In genomic region chr12:122862872-122863701, GRCh38 we compare ENCODE assay signal across 8 cellular contexts. TPM values are rescaled to one million over a fixed set of nuclear protein-coding genes. Genes with fewer than 3 reads are reported as not detected.
DNase-seq lines count a peak whose midpoint lies in the region; ATAC-seq and TF ChIP-seq lines count a peak whose summit lies in the region.
"Had no signal": no experiment of that assay in that cellular context is flagged by ENCODE, and none has a peak within 500 bp of the region (broad histone marks: within the 10 kb centered on the region; RNA-seq: fewer than 3 reads in every experiment).

No MANE protein-coding gene starts in this region.

- CTCF ChIA-PET in Panc1 (lab: Charles Lee), result interaction anchor here (0.6 kb wide), 1 partner anchor 97 kb away, joined by 3 read pairs; no protein-coding TSS in a partner anchor

- ATAC-seq in Panc1 (peak; percentile 8), HG03025 (IDR thresholded peaks at IDR 0.05; ENCODE audit: low FRiP score, unreplicated experiment) (no peak)

- no peak for TF ChIP-seq POLR2A in spleen (IDR thresholded peaks at IDR 0.05)

- H3K9me3 ChIP-seq in Panc1 (ENCODE audit: control insufficient read depth, insufficient read depth, low read depth, low read length) (no peaks in the 10 kb centered on the region), left ventricle myocardium inferior (replicated peaks) (no peaks in the 10 kb centered on the region), spleen (no peaks in the 10 kb centered on the region)

- POLR2A ChIA-PET in Panc1 (lab: Charles Lee), result interaction anchor here (0.6 kb wide), 1 partner anchor 82 kb away, joined by 3 read pairs; no protein-coding TSS in a partner anchor

- BruUV-seq in Panc1 (replicated peaks; lab: Mats Ljungman, UMichigan), result no TSS peak

- intact Hi-C loops in Panc1 (cut with micrococcal nuclease; ENCODE audit: unreplicated experiment) (no loop called here), left ventricle myocardium inferior (cut with micrococcal nuclease) (loop anchor here (5.0 kb wide), 1 partner anchor 89 kb away; no protein-coding TSS in a partner anchor), spleen (cut with DNase I; ENCODE audit: low total_unique reads) (no loop called here)

- no peak for TF ChIP-seq CTCF in LNCaP clone FGC (IDR thresholded peaks at IDR 0.05; ENCODE audit: control insufficient read depth, extremely low read depth, insufficient read depth)
- TF ChIP-seq CTCF in Panc1 (IDR thresholded peaks at IDR 0.05), result no peak
- no peak for TF ChIP-seq CTCF in left ventricle myocardium inferior (IDR thresholded peaks at IDR 0.05; ENCODE audit: borderline replicate concordance)
- TF ChIP-seq CTCF in spleen (IDR thresholded peaks at IDR 0.05 in 8 of 11, conservative IDR thresholded peaks at IDR 0.05 in 3 of 11), result no peak

- H3K27me3 ChIP-seq in Panc1 (ENCODE audit: control insufficient read depth, insufficient read depth, low read length), result no peaks in the 10 kb centered on the region
- no peaks in the 10 kb centered on the region for H3K27me3 ChIP-seq in left ventricle myocardium inferior (ENCODE audit: low read depth)
- H3K27me3 ChIP-seq in spleen (replicated peaks in 1 of 7), result no peaks in the 10 kb centered on the region

- no peak overlapping the region for H3K4me3 ChIP-seq in LNCaP clone FGC (ENCODE audit: low read depth, low read length)
- H3K4me3 ChIP-seq in Panc1 (ENCODE audit: low read depth in 2 of 2, low read length in 2 of 2), result no peak overlapping the region
- H3K4me3 ChIP-seq in left ventricle myocardium inferior, result no peak overlapping the region
- H3K4me3 ChIP-seq in spleen, result no peak overlapping the region

- H3K27ac ChIP-seq in Panc1 (ENCODE audit: low read length), result peak overlapping the region; percentile 86
- peak overlapping the region; percentile 76 for H3K27ac ChIP-seq in left ventricle myocardium inferior (replicated peaks)
- peak overlapping the region in 6 of 8 donors; percentile 13 to 74 (median 29) for H3K27ac ChIP-seq in spleen

- peak; percentile 81 for DNase-seq in LNCaP clone FGC (ENCODE audit: low read depth)
- no peak for DNase-seq in Panc1 (ENCODE audit: low read depth, low spot score)
- DNase-seq in left ventricle myocardium inferior, result no peak
- DNase-seq in spleen, result peak; percentile 82
- no peak for DNase-seq in activated naive CD4-positive, alpha-beta T cell treated with anti-CD3 and anti-CD28 coated beads, Interleukin-2, amount 50 U/mL, for 16 hours
- DNase-seq in KBM-7, result no peak
- DNase-seq: NCI-H446 had no signal

- H3K4me1 ChIP-seq in Panc1 (ENCODE audit: control insufficient read depth, insufficient read depth, low read length) (peaks cover 65% of the 10 kb centered on the region), left ventricle myocardium inferior (peaks cover 79% of the 10 kb centered on the region), spleen (peaks cover 16 to 83% (median 55%) of the 10 kb centered on the region in 6 donors)

- 67 to 74% (median 69%) methylated on average over 9 to 12 of the region's 12 CpGs for WGBS in spleen, 5 donors

- in situ Hi-C loops in Panc1 (cut with HindIII; ENCODE audit: low pct_unique_long_range_greater_than_20kb, low sequenced_read_pairs) (no loop called here), KBM-7 (cut with MboI; ENCODE audit: low pct_unique_long_range_greater_than_20kb, low sequenced_read_pairs) (loop anchor here (25.0 kb wide), 1 partner anchor 374 kb away; the partner anchor contains the start of genes MPHOSPH9 and MTRFR)

- H3K36me3 ChIP-seq in Panc1 (ENCODE audit: control insufficient read depth, insufficient read depth, low read length) (peaks cover 3% of the 10 kb centered on the region), left ventricle myocardium inferior (peaks cover 17% of the 10 kb centered on the region), spleen (peaks cover 4 to 95% (median 47%) of the 10 kb centered on the region in 6 donors)

RNA-seq across cellular contexts. Expression of gene HIP1R, which starts 27.8 kb away (rescaled TPM):
- 36.7 TPM for total RNA-seq in Panc1 (2021; ENCODE audit: unreplicated experiment)
- 32.8 TPM for polyA plus RNA-seq in Panc1 (2012; ENCODE audit: insufficient read length)
- total RNA-seq in left ventricle myocardium inferior, result 11.2 TPM
- 10 to 100 TPM; 40.3 to 65.2 (median 48.0) TPM for total RNA-seq in spleen
- 10 to 100 TPM; 42.2 to 65.9 (median 65.1) TPM for polyA plus RNA-seq in spleen

RNA-seq across cellular contexts. Expression of gene VPS37B, which starts 32.8 kb away (rescaled TPM):
- total RNA-seq in Panc1 (2021; ENCODE audit: unreplicated experiment), result 76.7 TPM
- polyA plus RNA-seq in Panc1 (2012; ENCODE audit: insufficient read length), result 70.8 TPM
- 13.3 TPM for total RNA-seq in left ventricle myocardium inferior
- 10 to 100 TPM; 43.4 to 67.5 (median 54.2) TPM for total RNA-seq in spleen
- polyA plus RNA-seq in spleen, result 10 to 100 TPM; 24.8 to 42.7 (median 29.6) TPM

Comparison
In these comparisons a context has a peak if more than half of its experiments do, and no peak if none do; other contexts are left out.
1. DNase-seq: peak in LNCaP clone FGC (single experiment) and spleen (single experiment); none in Panc1 (single experiment), left ventricle myocardium inferior (single experiment), activated naive CD4-positive, alpha-beta T cell treated with anti-CD3 and anti-CD28 coated beads, Interleukin-2, amount 50 U/mL, for 16 hours (single experiment) and KBM-7 (single experiment).
2. H3K27ac ChIP-seq: peak in every context shown above with its lines; median percentile 86 in Panc1; 76 in left ventricle myocardium inferior; 29 in spleen.